Comparison of ENCODE assay signal across 1 cellular context in genomic region chr19:43525836-43526771, GRCh38.
TF ChIP-seq lines count a peak whose summit lies in the region.

No MANE protein-coding gene starts in this region.

TF ChIP-seq in GM12878, 131 proteins besides CTCF, POLR2A, EP300 and RAD21:
- TF ChIP-seq SIN3A (IDR thresholded peaks at IDR 0.05; ENCODE audit: low read depth, low read length) = 0 out of 2 replicates have a peak, but pooled peaks have one; percentile 25
- TF ChIP-seq PKNOX1 (IDR thresholded peaks at IDR 0.05) = peak; percentile 18; the same call in 1 of the 2 replicates
- no peak for TF ChIP-seq BMI1 (IDR thresholded peaks at IDR 0.05; ENCODE audit: borderline replicate concordance)
- TF ChIP-seq NFXL1 (IDR thresholded peaks at IDR 0.05; ENCODE audit: borderline replicate concordance) = 0 out of 2 replicates have a peak, but pooled peaks have one; percentile 39
- 0 out of 2 replicates have a peak, but pooled peaks have one; percentile 10 for TF ChIP-seq GATAD2B (conservative IDR thresholded peaks at IDR 0.05; ENCODE audit: low read depth)
- no peak for TF ChIP-seq EZH2 (IDR thresholded peaks at IDR 0.05; ENCODE audit: borderline replicate concordance, control insufficient read depth, low read depth, low read length)
- 0 out of 2 replicates have a peak, but pooled peaks have one; percentile 19 for TF ChIP-seq RB1 (IDR thresholded peaks at IDR 0.05; ENCODE audit: borderline replicate concordance)
